30 cellular contexts compared by ENCODE assay signal in the genomic region with DNA sequence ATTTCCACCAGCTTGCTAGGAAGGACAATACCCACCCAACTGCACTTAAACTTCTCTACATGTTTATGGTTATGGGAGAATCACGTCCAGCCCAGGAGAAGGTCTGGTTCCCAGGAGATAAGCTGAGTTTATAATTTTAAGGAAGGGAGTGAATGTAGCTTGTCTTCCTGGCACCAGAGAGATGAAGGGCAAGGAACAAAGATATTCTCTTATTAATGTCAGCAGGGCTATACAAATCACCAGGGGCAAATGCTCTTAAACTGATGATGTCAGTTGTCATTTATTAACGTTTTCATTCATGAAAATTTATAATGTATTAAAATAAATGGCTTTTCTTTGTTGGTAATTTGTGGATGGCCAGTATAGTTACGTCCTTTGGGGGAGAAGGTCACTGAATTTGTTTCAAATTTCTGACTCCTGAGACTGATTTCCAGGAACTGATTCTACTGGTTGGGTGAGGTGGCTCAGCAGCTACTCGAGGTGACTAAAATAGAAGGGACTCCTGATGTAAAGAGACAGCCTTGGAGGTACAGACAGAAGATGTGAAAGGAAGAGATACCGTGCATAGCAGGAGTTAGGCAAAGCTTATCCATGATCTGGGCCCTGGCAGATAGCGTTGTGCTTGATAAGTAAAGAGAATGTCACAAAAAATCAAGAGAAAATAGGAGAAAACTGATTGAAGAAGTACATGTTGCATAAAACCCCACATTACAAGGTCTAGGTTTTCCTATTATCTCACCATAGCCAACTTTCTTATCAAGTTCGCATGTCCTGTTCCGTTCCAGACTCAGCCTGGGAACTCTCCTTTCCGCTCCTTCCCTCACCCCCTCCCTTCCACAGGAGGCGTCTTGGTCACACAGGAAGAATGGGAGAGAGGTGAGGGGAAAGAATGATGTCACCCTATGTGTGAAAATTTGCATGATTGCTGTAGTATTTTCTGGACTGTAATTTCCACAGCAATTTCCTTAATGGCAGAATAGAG.
DNase-seq lines count a peak whose midpoint lies in the region; ATAC-seq and TF ChIP-seq lines count a peak whose summit lies in the region.
"Had no signal": no experiment of that assay in that cellular context is flagged by ENCODE, and none has a peak within 500 bp of the region (broad histone marks: within the 10 kb centered on the region; RNA-seq: fewer than 3 reads in every experiment).

No MANE protein-coding gene starts in this region.

- H3K4me1 ChIP-seq in HEK293 (ENCODE audit: control insufficient read depth, insufficient read depth, low read length) (no peaks in the 10 kb centered on the region; the same call in 1 of the 2 replicates), mesendoderm (ENCODE audit: control insufficient read depth, low read depth, low read length) (peaks cover 2% of the 10 kb centered on the region)
- H3K4me1 ChIP-seq: esophagus squamous epithelium, sigmoid colon, stomach, thyroid gland had no signal

- H3K4me1 Mint-ChIP-seq in Calu3 (ENCODE audit: low read depth, unreplicated experiment) (peaks cover 18% of the 10 kb centered on the region), endothelial cell (ENCODE audit: unreplicated experiment) (peaks cover 11% of the 10 kb centered on the region)
- H3K4me1 Mint-ChIP-seq: activated CD4-positive, alpha-beta memory T cell treated with anti-CD3 and anti-CD28 coated beads, Interleukin-2, amount 10 ng/mL, durations not matched to agents 7 days and 5 days; naive B cell had no signal

- no peak overlapping the region for H3K56ac ChIP-seq in mesendoderm (ENCODE audit: low read length)

- POLR2A ChIA-PET in HEK293 (lab: Yijun Ruan, JAX): no interaction called here

- H3K79me1 ChIP-seq in mesendoderm (ENCODE audit: low read length): no peaks in the 10 kb centered on the region

- H3K27ac Mint-ChIP-seq in Calu3 (ENCODE audit: unreplicated experiment) (peak overlapping the region; percentile 16), endothelial cell (ENCODE audit: unreplicated experiment) (peak overlapping the region; percentile 68)
- H3K27ac Mint-ChIP-seq: activated CD4-positive, alpha-beta memory T cell treated with anti-CD3 and anti-CD28 coated beads, Interleukin-2, amount 10 ng/mL, durations not matched to agents 7 days and 5 days; naive B cell; T-helper 1 cell treated with Interleukin-12 subunit alpha and Interleukin-12 subunit beta and Interleukin-4 antibody, amounts not matched to agents 30 μg/mL and 1 μg/mL, for 36 hours had no signal

- H3K9ac ChIP-seq in mesendoderm (ENCODE audit: low read length): no peak overlapping the region
- H3K9ac ChIP-seq: GM23248, SK-N-SH had no signal

- H3K4me3 Mint-ChIP-seq in Calu3 (ENCODE audit: low read depth, unreplicated experiment): no peak overlapping the region
- no peak overlapping the region for H3K4me3 Mint-ChIP-seq in endothelial cell (ENCODE audit: unreplicated experiment)
- H3K4me3 Mint-ChIP-seq: activated CD4-positive, alpha-beta memory T cell treated with anti-CD3 and anti-CD28 coated beads, Interleukin-2, amount 10 ng/mL, durations not matched to agents 7 days and 5 days; naive B cell; T-helper 1 cell treated with Interleukin-12 subunit alpha and Interleukin-12 subunit beta and Interleukin-4 antibody, amounts not matched to agents 30 μg/mL and 1 μg/mL, for 36 hours had no signal

- H3K36me3 ChIP-seq in HEK293 (ENCODE audit: control insufficient read depth in 2 of 2, insufficient read depth in 1 of 2, low read length in 2 of 2) (no peaks in the 10 kb centered on the region), mesendoderm (ENCODE audit: control insufficient read depth, insufficient read depth, low read length) (no peaks in the 10 kb centered on the region)
- H3K36me3 ChIP-seq: esophagus squamous epithelium, sigmoid colon, stomach, thyroid gland had no signal

- H2BK15ac ChIP-seq in mesendoderm (replicated peaks; ENCODE audit: low read depth): no peak overlapping the region

- H3K18ac ChIP-seq in mesendoderm (ENCODE audit: low read length): no peak overlapping the region

- H3K9me3 Mint-ChIP-seq in Calu3 (ENCODE audit: low read depth, unreplicated experiment) (peaks cover 5% of the 10 kb centered on the region), endothelial cell (ENCODE audit: unreplicated experiment) (no peaks in the 10 kb centered on the region)
- H3K9me3 Mint-ChIP-seq: activated CD4-positive, alpha-beta memory T cell treated with anti-CD3 and anti-CD28 coated beads, Interleukin-2, amount 10 ng/mL, durations not matched to agents 7 days and 5 days; T-helper 1 cell treated with Interleukin-12 subunit alpha and Interleukin-12 subunit beta and Interleukin-4 antibody, amounts not matched to agents 30 μg/mL and 1 μg/mL, for 36 hours had no signal

- TF ChIP-seq CTCF in Calu3 (IDR thresholded peaks at IDR 0.05; ENCODE audit: unreplicated experiment) (no peak), HEK293 (tag by site-specific recombination; IDR thresholded peaks at IDR 0.05) (no peak), endothelial cell (IDR thresholded peaks at IDR 0.05; ENCODE audit: unreplicated experiment) (no peak)

- no peak overlapping the region for H3K4ac ChIP-seq in mesendoderm (ENCODE audit: low read depth, low read length)

- no TSS peak for BruUV-seq in Calu3 (replicated peaks; lab: Mats Ljungman, UMichigan)

- no peak overlapping the region for H4K8ac ChIP-seq in mesendoderm (ENCODE audit: low read depth, low read length)

- H3K79me2 ChIP-seq in mesendoderm (ENCODE audit: control insufficient read depth, insufficient read depth, low read length): no peaks in the 10 kb centered on the region

- peaks cover 5% of the 10 kb centered on the region for H3K36me3 Mint-ChIP-seq in Calu3 (ENCODE audit: insufficient read depth, unreplicated experiment)
- no peaks in the 10 kb centered on the region for H3K36me3 Mint-ChIP-seq in endothelial cell (ENCODE audit: low read depth, unreplicated experiment)
- H3K36me3 Mint-ChIP-seq: naive B cell had no signal

- H3K23ac ChIP-seq in mesendoderm (ENCODE audit: low read length): no peak overlapping the region

- WGBS in mesendoderm (ENCODE audit: extremely low coverage, insufficient coverage, low lambda C conversion rate): no CpG with 5 or more reads among the region's 10 CpGs

- H3K27me3 ChIP-seq in mesendoderm (ENCODE audit: insufficient read depth, low read length, poor library complexity): no peaks in the 10 kb centered on the region
- H3K27me3 ChIP-seq: esophagus squamous epithelium, sigmoid colon, stomach, thyroid gland had no signal

- H2BK5ac ChIP-seq in mesendoderm (ENCODE audit: low read length): no peak overlapping the region

- CTCF ChIA-PET in Calu3 (lab: Charles Lee): no interaction called here
- CTCF ChIA-PET in HEK293 (lab: Yijun Ruan, JAX): interaction anchor here (1.2 kb wide), 1 partner anchor 8 kb away, joined by 4 read pairs; no protein-coding TSS in a partner anchor

- no peak overlapping the region for H2AK5ac ChIP-seq in mesendoderm (ENCODE audit: low read length)

- DNase-seq in Calu3 (no peak), endothelial cell (ENCODE audit: low spot score) (peak; percentile 7), mesendoderm (peak; percentile 69), SHP77 treated with DMSO at 0.1 percent for 48 hours (lab: John Stamatoyannopoulos, UW) (no peak), NCI-H774 (lab: John Stamatoyannopoulos, UW) (no peak)
- DNase-seq: activated CD4-positive, alpha-beta memory T cell treated with anti-CD3 and anti-CD28 coated beads, Interleukin-2, amount 10 ng/mL, durations not matched to agents 7 days and 5 days; activated CD4-positive, alpha-beta T cell treated with anti-CD3 and anti-CD28 coated beads for 1 hour; activated CD8-positive, alpha-beta memory T cell treated with anti-CD3 and anti-CD28 coated beads, Interleukin-2, amount 50 U/mL, for 4 hours; activated naive CD4-positive, alpha-beta T cell treated with Interleukin-2 at 50 U/mL for 16 hours; C1 segment of cervical spinal cord; cerebellar nuclear complex; dermis blood vessel endothelial cell; esophagus squamous epithelium; GM23248; midbrain; naive B cell; NCI-H1048; NCI-H1694; NCI-H446 treated with DMSO at 0.1 percent for 48 hours; NCI-H82; posterior cingulate gyrus; RPMI8226; sigmoid colon; SK-N-SH; stimulated activated CD4-positive, alpha-beta T cell treated with anti-CD3 and anti-CD28 coated beads, Interleukin-4, amount 100 ng/mL, for 1 hour; stomach; thyroid gland had no signal

- H3K27ac ChIP-seq in HEK293 (ENCODE audit: extremely low read depth, low read depth, low read length): no peak overlapping the region
- H3K27ac ChIP-seq in mesendoderm (ENCODE audit: low read depth, low read length): no peak overlapping the region
- H3K27ac ChIP-seq: esophagus squamous epithelium, GM23248, sigmoid colon, stomach, thyroid gland had no signal

- no peak overlapping the region for H3K4me3 ChIP-seq in HEK293 (ENCODE audit: low read depth, low read length)
- H3K4me3 ChIP-seq in mesendoderm (ENCODE audit: low read length): no peak overlapping the region
- H3K4me3 ChIP-seq: esophagus squamous epithelium, GM23248, sigmoid colon, stomach, thyroid gland had no signal

- no peaks in the 10 kb centered on the region for H3K9me3 ChIP-seq in HEK293 (ENCODE audit: control insufficient read depth, insufficient read depth, low read depth, low read length)
- H3K9me3 ChIP-seq: esophagus squamous epithelium, sigmoid colon, SK-N-SH, stomach, thyroid gland had no signal

- no peak overlapping the region for H4K5ac ChIP-seq in mesendoderm (ENCODE audit: low read length)

- no peak for ATAC-seq in HG02840 (IDR thresholded peaks at IDR 0.05; ENCODE audit: low FRiP score, unreplicated experiment)

- no peaks in the 10 kb centered on the region for H3K27me3 Mint-ChIP-seq in Calu3 (ENCODE audit: unreplicated experiment)
- H3K27me3 Mint-ChIP-seq in endothelial cell (ENCODE audit: unreplicated experiment): no peaks in the 10 kb centered on the region
- H3K27me3 Mint-ChIP-seq: activated CD4-positive, alpha-beta memory T cell treated with anti-CD3 and anti-CD28 coated beads, Interleukin-2, amount 10 ng/mL, durations not matched to agents 7 days and 5 days; naive B cell had no signal

- H3K4me2 ChIP-seq in mesendoderm (ENCODE audit: low read length): no peak overlapping the region
- H3K4me2 ChIP-seq: SK-N-SH had no signal

- intact Hi-C loops in Calu3 (cut with micrococcal nuclease; ENCODE audit: unreplicated experiment): loop anchor here (10.0 kb wide), 1 partner anchor 93 kb away; no protein-coding TSS in a partner anchor

- H2BK120ac ChIP-seq in mesendoderm (ENCODE audit: low read depth, low read length): no peak overlapping the region

TF ChIP-seq in HEK293, 187 proteins besides CTCF, POLR2A, EP300 and RAD21 (continues in another document):
- TF ChIP-seq ZNF211 (tag by site-specific recombination; IDR thresholded peaks at IDR 0.05; ENCODE audit: low read depth): no peak
- TF ChIP-seq RBAK (tag by site-specific recombination; IDR thresholded peaks at IDR 0.05): no peak

Comparison
In these comparisons a context has a peak if more than half of its experiments do, and no peak if none do; other contexts are left out.
1. DNase-seq: peak in endothelial cell (single experiment) and mesendoderm (single experiment); none in Calu3 (single experiment), SHP77 treated with DMSO at 0.1 percent for 48 hours (single experiment) and NCI-H774 (single experiment).